ENCODE assay signal across 8 cellular contexts in genomic region chr7:2609001-2609411, GRCh38. TPM values are rescaled to one million over a fixed set of nuclear protein-coding genes. Genes with fewer than 3 reads are reported as not detected.
DNase-seq lines count a peak whose midpoint lies in the region; TF ChIP-seq lines count a peak whose summit lies in the region.

No MANE protein-coding gene starts in this region.

- in situ Hi-C loops in ACHN (cut with HindIII; ENCODE audit: low pct_ligation_motif_present, low pct_unique_long_range_greater_than_20kb, low sequenced_read_pairs) = no loop called here

- H3K27ac ChIP-seq in dorsolateral prefrontal cortex = peak overlapping the region in 13 of 59 donors; percentile 5 to 74 (median 36)
- H3K27ac ChIP-seq in testis = no peak overlapping the region

- no peaks in the 10 kb centered on the region for H3K36me3 ChIP-seq in testis (ENCODE audit: low read depth, missing control alignments)

- peaks cover 16% of the 10 kb centered on the region for H3K4me1 ChIP-seq in testis

- TF ChIP-seq POLR2A in NB4 (IDR thresholded peaks at IDR 0.05; ENCODE audit: extremely low read depth, insufficient read length) (no peak), testis (IDR thresholded peaks at IDR 0.05) (no peak)

- H3K4me3 ChIP-seq in NB4 (ENCODE audit: low read depth, low read length) (no peak overlapping the region), dorsolateral prefrontal cortex (no peak overlapping the region), testis (no peak overlapping the region)

- no peaks in the 10 kb centered on the region for H3K9me3 ChIP-seq in testis

- H3K27me3 ChIP-seq in dorsolateral prefrontal cortex (no peaks in the 10 kb centered on the region), testis (no peaks in the 10 kb centered on the region)

- intact Hi-C loops in dorsolateral prefrontal cortex (cut with DNase I) = no loop called here
- intact Hi-C loops in testis (cut with DNase I; ENCODE audit: low total_unique reads) = no loop called here

- 82 to 86% methylated on average over 12 of the region's 12 CpGs for WGBS in testis, 2 donors

- peak; percentile 54 for DNase-seq in ACHN
- DNase-seq in NB4 (ENCODE audit: low read depth) = peak; percentile 85
- DNase-seq in dorsolateral prefrontal cortex = no peak
- DNase-seq in pons (ENCODE audit: low spot score) = peak; percentile 52
- no peak for DNase-seq in NCI-H1436 (lab: John Stamatoyannopoulos, UW)
- DNase-seq in putamen (ENCODE audit: low spot score) = no peak
- DNase-seq in testis = no peak

- peak; percentile 42; the same call in 1 of the 2 replicates for TF ChIP-seq CTCF in GM12874 (IDR thresholded peaks at IDR 0.05; ENCODE audit: insufficient read depth, low read depth, low read length)
- peak; percentile 77 for TF ChIP-seq CTCF in NB4 (IDR thresholded peaks at IDR 0.05; ENCODE audit: low read depth, low read length)
- TF ChIP-seq CTCF in dorsolateral prefrontal cortex (IDR thresholded peaks at IDR 0.05 in 54 of 56, conservative IDR thresholded peaks at IDR 0.05 in 2 of 56; ENCODE audit: low read depth in 1 of 56, partially characterized antibody in 56 of 56) = peak in 39 of 56 donors; percentile 9 to 52 (median 25)
- peak in 1 of 3 experiments; percentile 3 for TF ChIP-seq CTCF in testis (IDR thresholded peaks at IDR 0.05)

RNA-seq across cellular contexts. Expression of gene TTYH3, which starts 22.8 kb away (rescaled TPM):
- 100 to 1,000 TPM in 10 of 120 experiments, 10 to 100 TPM in 110; 43.5 to 134 (median 75.1) TPM for total RNA-seq in dorsolateral prefrontal cortex
- total RNA-seq in testis = 10 to 100 TPM; 59.5 to 69.9 TPM
- 35.6 TPM for polyA plus RNA-seq in testis (ENCODE audit: insufficient read depth, low read depth, low replicate concordance)

RNA-seq across cellular contexts. Expression of gene IQCE, which starts 50.2 kb away (rescaled TPM):
- total RNA-seq in dorsolateral prefrontal cortex (10 to 100 TPM; 26.3 to 72.5 (median 45.2) TPM), testis (100 to 1,000 TPM in 1 of 2 donors, 10 to 100 TPM in 1; 57.9 to 139 TPM)
- 86.4 TPM for polyA plus RNA-seq in testis (ENCODE audit: insufficient read depth, low read depth, low replicate concordance)

RNA-seq across cellular contexts. Expression of gene BRAT1, which starts 53.7 kb away (rescaled TPM):
- total RNA-seq in dorsolateral prefrontal cortex (10 to 100 TPM; 16.7 to 38.4 (median 24.9) TPM), testis (100 to 1,000 TPM; 104 to 108 TPM)
- 45.3 TPM for polyA plus RNA-seq in testis (ENCODE audit: insufficient read depth, low read depth, low replicate concordance)

Comparison
In these comparisons a context has a peak if more than half of its experiments do, and no peak if none do; other contexts are left out.
1. DNase-seq: peak in ACHN (single experiment), NB4 (single experiment) and pons (single experiment); none in dorsolateral prefrontal cortex (0 of 10), NCI-H1436 (single experiment), putamen (single experiment) and testis (single experiment).